14 cellular contexts compared by ENCODE assay signal in genomic region chr1:172398193-172398592, GRCh38. TPM values are rescaled to one million over a fixed set of nuclear protein-coding genes. Genes with fewer than 3 reads are reported as not detected.
DNase-seq lines count a peak whose midpoint lies in the region; ATAC-seq, FAIRE-seq and TF ChIP-seq lines count a peak whose summit lies in the region.
"Had no signal": no experiment of that assay in that cellular context is flagged by ENCODE, and none has a peak within 500 bp of the region (broad histone marks: within the 10 kb centered on the region; RNA-seq: fewer than 3 reads in every experiment).

No MANE protein-coding gene starts in this region.

- H3K4me2 ChIP-seq in smooth muscle cell = peak overlapping the region; percentile 67

- H3K27me3 ChIP-seq in adipocyte (replicated peaks; ENCODE audit: control insufficient read depth, insufficient read depth, low read length) = no peaks in the 10 kb centered on the region
- no peaks in the 10 kb centered on the region for H3K27me3 ChIP-seq in left ventricle myocardium inferior (ENCODE audit: low read depth)
- H3K27me3 ChIP-seq in smooth muscle cell (ENCODE audit: low read depth) = no peaks in the 10 kb centered on the region

- peak overlapping the region; percentile 9 for H2AFZ ChIP-seq in smooth muscle cell (ENCODE audit: low read depth)

- no peaks in the 10 kb centered on the region for H3K36me3 Mint-ChIP-seq in glutamatergic neuron (ENCODE audit: unreplicated experiment)

- DNase-seq in GM19239 (ENCODE audit: insufficient read length, low spot score) (no peak), adipocyte (ENCODE audit: low read depth) (peak; percentile 39), left ventricle myocardium inferior (no peak), smooth muscle cell (lab: John Stamatoyannopoulos, UW; ENCODE audit: unreplicated experiment) (no peak), glutamatergic neuron (no peak), DMS 273 (lab: John Stamatoyannopoulos, UW; ENCODE audit: unreplicated experiment) (no peak)
- DNase-seq in stimulated activated CD4-positive, alpha-beta T cell treated with anti-CD3 and anti-CD28 coated beads, Interleukin-12 subunit alpha, Interleukin-12 subunit beta, amount 100 ng/mL, for 4 hours = no peak
- DNase-seq: activated effector memory CD4-positive, alpha-beta T cell treated with Interleukin-2 at 50 U/mL for 16 hours; GOT3; NCI-H1092 treated with DMSO at 0.1 percent for 48 hours; OCI-M1 had no signal

- H3F3A ChIP-seq in smooth muscle cell (ENCODE audit: low read depth) = peaks cover 34% of the 10 kb centered on the region

- H3K4me3 ChIP-seq in adipocyte (ENCODE audit: low read length) (peak overlapping the region; percentile 55), left ventricle myocardium inferior (no peak overlapping the region), smooth muscle cell (no peak overlapping the region)

- H4K20me1 ChIP-seq in smooth muscle cell (ENCODE audit: low read depth) = no peaks in the 10 kb centered on the region

- peaks cover 4% of the 10 kb centered on the region for H3K4me1 Mint-ChIP-seq in glutamatergic neuron (ENCODE audit: low read depth, unreplicated experiment)

- no peaks in the 10 kb centered on the region for H3K9me3 Mint-ChIP-seq in glutamatergic neuron (ENCODE audit: unreplicated experiment)

- WGBS in smooth muscle cell (ENCODE audit: low lambda C conversion rate) = 41% methylated on average over 2 of the region's 2 CpGs

- peaks cover 43% of the 10 kb centered on the region for H3K4me1 ChIP-seq in adipocyte (ENCODE audit: control insufficient read depth, insufficient read depth, low read length)
- H3K4me1 ChIP-seq in left ventricle myocardium inferior = peaks cover 71% of the 10 kb centered on the region
- peaks cover 46% of the 10 kb centered on the region for H3K4me1 ChIP-seq in smooth muscle cell (ENCODE audit: low read depth)

- no peak overlapping the region for H3K4me3 Mint-ChIP-seq in glutamatergic neuron (ENCODE audit: unreplicated experiment)

- peak; percentile 8 for FAIRE-seq in GM19239 (lab: Jason Lieb, UNC)

- H3K27ac Mint-ChIP-seq in glutamatergic neuron (ENCODE audit: unreplicated experiment) = no peak overlapping the region

- H3K9me3 ChIP-seq in adipocyte (ENCODE audit: control insufficient read depth, low read length) (no peaks in the 10 kb centered on the region), left ventricle myocardium inferior (replicated peaks) (no peaks in the 10 kb centered on the region), smooth muscle cell (replicated peaks; ENCODE audit: low read depth) (no peaks in the 10 kb centered on the region)

- TF ChIP-seq CTCF in left ventricle myocardium inferior (IDR thresholded peaks at IDR 0.05; ENCODE audit: borderline replicate concordance) = no peak
- TF ChIP-seq CTCF in smooth muscle cell (IDR thresholded peaks at IDR 0.05; ENCODE audit: borderline replicate concordance, insufficient read depth, poor library complexity, severe bottlenecking) = no peak
- TF ChIP-seq CTCF in glutamatergic neuron (IDR thresholded peaks at IDR 0.05; ENCODE audit: partially characterized antibody, unreplicated experiment) = no peak

- no peak for ATAC-seq in GM19455 (IDR thresholded peaks at IDR 0.05; ENCODE audit: unreplicated experiment)

- no peaks in the 10 kb centered on the region for H3K36me3 ChIP-seq in adipocyte (ENCODE audit: control insufficient read depth, insufficient read depth, low read length, severe bottlenecking)
- H3K36me3 ChIP-seq in left ventricle myocardium inferior = no peaks in the 10 kb centered on the region
- H3K36me3 ChIP-seq in smooth muscle cell (ENCODE audit: low read depth) = no peaks in the 10 kb centered on the region

- intact Hi-C loops in left ventricle myocardium inferior (cut with micrococcal nuclease) = no loop called here

- H3K27ac ChIP-seq in left ventricle myocardium inferior (replicated peaks) = peak overlapping the region; percentile 80
- H3K27ac ChIP-seq in smooth muscle cell (ENCODE audit: low read depth) = peak overlapping the region; percentile 97

- peak overlapping the region; percentile 83 for H3K9ac ChIP-seq in adipocyte (ENCODE audit: low read length)
- peak overlapping the region; percentile 74 for H3K9ac ChIP-seq in smooth muscle cell (ENCODE audit: low read depth)

- peaks cover 18% of the 10 kb centered on the region for H3K79me2 ChIP-seq in smooth muscle cell (ENCODE audit: low read depth)

- H3K27me3 Mint-ChIP-seq in glutamatergic neuron (ENCODE audit: unreplicated experiment) = no peaks in the 10 kb centered on the region

RNA-seq across cellular contexts. Expression of gene C1orf105, which starts 22.3 kb away (rescaled TPM):
- total RNA-seq in left ventricle myocardium inferior = 8.5 TPM
- total RNA-seq in smooth muscle cell = not detected in 2 replicates
- polyA plus RNA-seq in smooth muscle cell = 0.24 TPM in 1 of 2 replicates, not detected in the other
- total RNA-seq in glutamatergic neuron (ENCODE audit: unreplicated experiment) = not detected
- total RNA-seq: epithelial cell of proximal tubule, lung microvascular endothelial cell had no signal

RNA-seq across cellular contexts. Expression of gene PIGC, which starts 45.7 kb away (rescaled TPM):
- 15.4 TPM for total RNA-seq in left ventricle myocardium inferior
- total RNA-seq in smooth muscle cell = 25.3 and 28.9 TPM in 2 replicates
- polyA plus RNA-seq in smooth muscle cell = 32.0 and 41.1 TPM in 2 replicates
- 27.7 TPM for total RNA-seq in glutamatergic neuron (ENCODE audit: unreplicated experiment)
